2 cellular contexts compared by ENCODE assay signal in genomic region chr9:135227641-135228251, GRCh38.
TF ChIP-seq lines count a peak whose summit lies in the region.

No MANE protein-coding gene starts in this region.

TF ChIP-seq in HepG2, 621 proteins besides CTCF, POLR2A, EP300 and RAD21:
- TF ChIP-seq RARA (CRISPR knock-in tag; IDR thresholded peaks at IDR 0.05) (no peak), WIZ (CRISPR knock-in tag; IDR thresholded peaks at IDR 0.05) (no peak), KMT2B (CRISPR knock-in tag; IDR thresholded peaks at IDR 0.05) (no peak), HNRNPK (IDR thresholded peaks at IDR 0.05; ENCODE audit: low read depth, low read length, poor library complexity, severe bottlenecking) (no peak), MTERF4 (CRISPR knock-in tag; IDR thresholded peaks at IDR 0.05) (no peak), KLF6 (CRISPR knock-in tag; IDR thresholded peaks at IDR 0.05) (no peak), ZNF362 (CRISPR knock-in tag; IDR thresholded peaks at IDR 0.05; ENCODE audit: borderline replicate concordance) (no peak)

TF ChIP-seq in H1, 55 proteins besides CTCF, POLR2A, EP300 and RAD21:
- no peak for TF ChIP-seq GTF2F1 (IDR thresholded peaks at IDR 0.05; ENCODE audit: borderline replicate concordance, low read depth, low read length)
- TF ChIP-seq MAFK (IDR thresholded peaks at IDR 0.05; ENCODE audit: low read depth, low read length), result no peak
- no peak for TF ChIP-seq ATF3 (IDR thresholded peaks at IDR 0.05; ENCODE audit: insufficient read depth, low read depth, low read length)
- no peak for TF ChIP-seq ATF2 (IDR thresholded peaks at IDR 0.05; ENCODE audit: low read length)
- no peak for TF ChIP-seq TBP (IDR thresholded peaks at IDR 0.05; ENCODE audit: low read depth, low read length)
- no peak for TF ChIP-seq PHF8 (conservative IDR thresholded peaks at IDR 0.05; ENCODE audit: low read depth, low read length)
- no peak for TF ChIP-seq CEBPB (IDR thresholded peaks at IDR 0.05; ENCODE audit: low read depth, low read length)
- no peak for TF ChIP-seq GABPA (IDR thresholded peaks at IDR 0.05; ENCODE audit: borderline replicate concordance, insufficient read depth, low read length)
- no peak for TF ChIP-seq ZNF274 (IDR thresholded peaks at IDR 0.05; ENCODE audit: borderline replicate concordance, extremely low read depth, low read length)
- no peak for TF ChIP-seq KDM5A (IDR thresholded peaks at IDR 0.05; ENCODE audit: low read length)
- no peak for TF ChIP-seq HDAC2 (IDR thresholded peaks at IDR 0.05; ENCODE audit: borderline replicate concordance in 1 of 2, low read depth in 2 of 2, low read length in 2 of 2)
- no peak for TF ChIP-seq YY1 (IDR thresholded peaks at IDR 0.05; ENCODE audit: low read depth, low read length)
- TF ChIP-seq MAX (IDR thresholded peaks at IDR 0.05), result no peak
- no peak for TF ChIP-seq SP4 (IDR thresholded peaks at IDR 0.05; ENCODE audit: low read length)
- TF ChIP-seq SIX5 (IDR thresholded peaks at IDR 0.05; ENCODE audit: low read depth, low read length), result no peak
- TF ChIP-seq EGR1 (IDR thresholded peaks at IDR 0.05; ENCODE audit: borderline replicate concordance, low read depth, low read length), result no peak
- no peak for TF ChIP-seq BACH1 (IDR thresholded peaks at IDR 0.05; ENCODE audit: low read length)
- TF ChIP-seq SAP30 (IDR thresholded peaks at IDR 0.05; ENCODE audit: insufficient read depth, insufficient replicate concordance, low read length), result no peak
- no peak for TF ChIP-seq BRCA1 (IDR thresholded peaks at IDR 0.05; ENCODE audit: low read depth, low read length)
- no peak for TF ChIP-seq EZH2 (IDR thresholded peaks at IDR 0.05; ENCODE audit: low read depth, low read length, severe bottlenecking)
